Comparison of ENCODE assay signal across 27 cellular contexts in genomic region chr5:179387151-179388110, GRCh38. TPM values are rescaled to one million over a fixed set of nuclear protein-coding genes. Genes with fewer than 3 reads are reported as not detected.
DNase-seq lines count a peak whose midpoint lies in the region; ATAC-seq, FAIRE-seq and TF ChIP-seq lines count a peak whose summit lies in the region.
"Had no signal": no experiment of that assay in that cellular context is flagged by ENCODE, and none has a peak within 500 bp of the region (broad histone marks: within the 10 kb centered on the region; RNA-seq: fewer than 3 reads in every experiment).

No MANE protein-coding gene starts in this region.

- no peak overlapping the region for H2AK5ac ChIP-seq in mesenchymal stem cell (ENCODE audit: low read length, severe bottlenecking)

- H3K36me3 ChIP-seq in Panc1 (ENCODE audit: control insufficient read depth, insufficient read depth, low read length) = no peaks in the 10 kb centered on the region
- no peaks in the 10 kb centered on the region for H3K36me3 ChIP-seq in kidney (ENCODE audit: control insufficient read depth in 1 of 2, insufficient read depth in 2 of 2, low read length in 2 of 2)
- no peaks in the 10 kb centered on the region for H3K36me3 ChIP-seq in upper lobe of left lung
- no peaks in the 10 kb centered on the region for H3K36me3 ChIP-seq in mesenchymal stem cell (ENCODE audit: control insufficient read depth in 1 of 2, insufficient read depth in 2 of 2, low read depth in 1 of 2, low read length in 2 of 2)
- H3K36me3 ChIP-seq: left ventricle myocardium inferior, thyroid gland had no signal

- no peak overlapping the region for H3K23ac ChIP-seq in mesenchymal stem cell (ENCODE audit: low read length in 2 of 2)

- ATAC-seq in Panc1 (peak; percentile 21; the same call in 1 of the 2 replicates), upper lobe of left lung (ENCODE audit: low FRiP score in 2 of 2) (peak; percentile 14 to 30), HG02759 (IDR thresholded peaks at IDR 0.05; ENCODE audit: unreplicated experiment) (no peak)
- ATAC-seq: activated CD8-positive, alpha-beta T cell treated with anti-CD3 and anti-CD28 coated beads, Interleukin-2, amount 10 ng/mL, durations not matched to agents 7 days and 5 days; activated naive CD4-positive, alpha-beta T cell treated with anti-CD3 and anti-CD28 coated beads, Interleukin-2, amount 50 U/mL, for 72 hours; psoas muscle had no signal

- POLR2A ChIA-PET in activated CD4-positive, alpha-beta memory T cell treated with anti-CD3 and anti-CD28 coated beads, Interleukin-2, amount 10 ng/mL, durations not matched to agents 7 days and 5 days (lab: Charles Lee) = no interaction called here
- POLR2A ChIA-PET in activated CD4-positive, alpha-beta memory T cell treated with anti-CD3 and anti-CD28 coated beads for 36 hours (lab: Charles Lee) = no interaction called here
- POLR2A ChIA-PET in Panc1 (lab: Charles Lee) = interaction anchor here (1.0 kb wide), 1 partner anchor 27 kb away, joined by 3 read pairs; no protein-coding TSS in a partner anchor

- FAIRE-seq in kidney (lab: Jason Lieb, UNC) = no peak
- FAIRE-seq: bronchial epithelial cell, D721Med had no signal

- no peaks in the 10 kb centered on the region for H3K27me3 Mint-ChIP-seq in activated CD4-positive, alpha-beta memory T cell treated with anti-CD3 and anti-CD28 coated beads, Interleukin-2, amount 10 ng/mL, durations not matched to agents 7 days and 5 days
- peaks cover 15% of the 10 kb centered on the region for H3K27me3 Mint-ChIP-seq in activated CD4-positive, alpha-beta memory T cell treated with anti-CD3 and anti-CD28 coated beads for 36 hours

- no peaks in the 10 kb centered on the region for H3K4me1 ChIP-seq in Panc1 (ENCODE audit: control insufficient read depth, insufficient read depth, low read length)
- no peaks in the 10 kb centered on the region for H3K4me1 ChIP-seq in kidney (ENCODE audit: control insufficient read depth in 1 of 2, insufficient read depth in 1 of 2, low read depth in 1 of 2, low read length in 2 of 2)
- H3K4me1 ChIP-seq in upper lobe of left lung = no peaks in the 10 kb centered on the region
- no peaks in the 10 kb centered on the region for H3K4me1 ChIP-seq in mesenchymal stem cell (ENCODE audit: control insufficient read depth, insufficient read depth, low read depth, low read length)
- H3K4me1 ChIP-seq: left ventricle myocardium inferior, psoas muscle, thyroid gland had no signal

- peak; percentile 4 for DNase-seq in activated CD4-positive, alpha-beta memory T cell treated with anti-CD3 and anti-CD28 coated beads, Interleukin-2, amount 10 ng/mL, durations not matched to agents 7 days and 5 days
- DNase-seq in activated CD4-positive, alpha-beta memory T cell treated with anti-CD3 and anti-CD28 coated beads for 36 hours = no peak
- DNase-seq in Panc1 (ENCODE audit: low read depth, low spot score) (no peak), kidney (peak; percentile 27), upper lobe of left lung (no peak), mesenchymal stem cell (no peak), NAMALWA (ENCODE audit: low spot score) (no peak)
- DNase-seq: activated CD8-positive, alpha-beta T cell treated with anti-CD3 and anti-CD28 coated beads, Interleukin-2, amount 10 ng/mL, durations not matched to agents 7 days and 5 days; activated T-cell treated with anti-CD3 and anti-CD28 coated beads for 4 hours; amygdala; CD4-positive, alpha-beta T cell; effector CD4-positive, alpha-beta T cell; GOT3; left ventricle myocardium inferior; NCI-H1417 treated with DMSO at 0.1 percent for 48 hours; NCI-H2029 treated with DMSO at 0.1 percent for 48 hours; NCI-H345; psoas muscle; stimulated activated CD4-positive, alpha-beta T cell treated with anti-CD3 and anti-CD28 coated beads, Interleukin-4, amount 100 ng/mL, for 24 hours; T-helper 9 cell; thyroid gland had no signal

- intact Hi-C loops in activated CD4-positive, alpha-beta memory T cell treated with anti-CD3 and anti-CD28 coated beads for 36 hours (cut with micrococcal nuclease) = no loop called here
- intact Hi-C loops in Panc1 (cut with micrococcal nuclease; ENCODE audit: unreplicated experiment) (no loop called here), kidney (cut with DNase I) (no loop called here)

- no peak for TF ChIP-seq EP300 in upper lobe of left lung (IDR thresholded peaks at IDR 0.05)

- H2BK12ac ChIP-seq in mesenchymal stem cell (ENCODE audit: low read length in 2 of 2) = no peak overlapping the region

- no peaks in the 10 kb centered on the region for H3K79me1 ChIP-seq in mesenchymal stem cell (replicated peaks; ENCODE audit: low read length, poor library complexity, severe bottlenecking)

- H3K14ac ChIP-seq in mesenchymal stem cell (ENCODE audit: low read length in 2 of 2) = no peak overlapping the region

- H2BK15ac ChIP-seq in mesenchymal stem cell (ENCODE audit: low read depth, poor library complexity, severe bottlenecking) = no peak overlapping the region

- no peaks in the 10 kb centered on the region for H3K4me1 Mint-ChIP-seq in activated CD4-positive, alpha-beta memory T cell treated with anti-CD3 and anti-CD28 coated beads, Interleukin-2, amount 10 ng/mL, durations not matched to agents 7 days and 5 days
- no peaks in the 10 kb centered on the region for H3K4me1 Mint-ChIP-seq in activated CD4-positive, alpha-beta memory T cell treated with anti-CD3 and anti-CD28 coated beads for 36 hours (ENCODE audit: low read depth)

- no peak overlapping the region for H3K27ac ChIP-seq in Panc1 (ENCODE audit: low read length)
- H3K27ac ChIP-seq in kidney (ENCODE audit: low read depth in 2 of 2, low read length in 2 of 2) = no peak overlapping the region
- no peak overlapping the region for H3K27ac ChIP-seq in upper lobe of left lung
- H3K27ac ChIP-seq in mesenchymal stem cell (ENCODE audit: low read length, poor library complexity, severe bottlenecking) = no peak overlapping the region
- H3K27ac ChIP-seq: HL-60, KMS-11, left ventricle myocardium inferior, psoas muscle, thyroid gland had no signal

- no peak overlapping the region for H3K4me2 ChIP-seq in mesenchymal stem cell (ENCODE audit: low read length, poor library complexity, severe bottlenecking)
- H3K4me2 ChIP-seq: KMS-11 had no signal

- CTCF ChIA-PET in activated CD4-positive, alpha-beta memory T cell treated with anti-CD3 and anti-CD28 coated beads, Interleukin-2, amount 10 ng/mL, durations not matched to agents 7 days and 5 days (lab: Charles Lee) = no interaction called here
- CTCF ChIA-PET in activated CD4-positive, alpha-beta memory T cell treated with anti-CD3 and anti-CD28 coated beads for 36 hours (lab: Charles Lee) = no interaction called here
- CTCF ChIA-PET in Panc1 (lab: Charles Lee) = no interaction called here

- H3K9ac ChIP-seq in kidney (ENCODE audit: low read length in 2 of 2) (no peak overlapping the region), mesenchymal stem cell (ENCODE audit: low read length) (no peak overlapping the region)
- H3K9ac ChIP-seq: KMS-11 had no signal

- no peak overlapping the region for H4K8ac ChIP-seq in mesenchymal stem cell (ENCODE audit: low read length)

- in situ Hi-C loops in Panc1 (cut with HindIII; ENCODE audit: low pct_unique_long_range_greater_than_20kb, low sequenced_read_pairs) = no loop called here

- 77 to 85% methylated on average over 16 to 18 of the region's 19 CpGs for WGBS in upper lobe of left lung, 2 donors
- 79% methylated on average over 17 of the region's 19 CpGs for WGBS in mesenchymal stem cell

- no peak overlapping the region for H3K4me3 Mint-ChIP-seq in activated CD4-positive, alpha-beta memory T cell treated with anti-CD3 and anti-CD28 coated beads, Interleukin-2, amount 10 ng/mL, durations not matched to agents 7 days and 5 days
- H3K4me3 Mint-ChIP-seq in activated CD4-positive, alpha-beta memory T cell treated with anti-CD3 and anti-CD28 coated beads for 36 hours = no peak overlapping the region
- H3K4me3 Mint-ChIP-seq: activated CD8-positive, alpha-beta T cell treated with anti-CD3 and anti-CD28 coated beads, Interleukin-2, amount 10 ng/mL, durations not matched to agents 7 days and 5 days; CD4-positive, alpha-beta T cell had no signal

- H3K9me3 ChIP-seq in Panc1 (ENCODE audit: control insufficient read depth, insufficient read depth, low read depth, low read length) = peaks cover 23% of the 10 kb centered on the region; the same call in 1 of the 2 replicates
- peaks cover 0 to 8% of the 10 kb centered on the region in 2 donors for H3K9me3 ChIP-seq in kidney (ENCODE audit: control insufficient read depth in 1 of 2, low read length in 2 of 2)
- peaks cover 4 to 15% (median 11%) of the 10 kb centered on the region in 4 donors for H3K9me3 ChIP-seq in upper lobe of left lung
- peaks cover 36% of the 10 kb centered on the region for H3K9me3 ChIP-seq in mesenchymal stem cell (ENCODE audit: control insufficient read depth, low read length)
- H3K9me3 ChIP-seq: thyroid gland had no signal

- H3K27me3 ChIP-seq in Panc1 (ENCODE audit: control insufficient read depth, insufficient read depth, low read length) = no peaks in the 10 kb centered on the region
- no peaks in the 10 kb centered on the region for H3K27me3 ChIP-seq in upper lobe of left lung
- H3K27me3 ChIP-seq in mesenchymal stem cell (ENCODE audit: control insufficient read depth in 1 of 2, insufficient read depth in 1 of 2, low read length in 2 of 2) = no peaks in the 10 kb centered on the region
- H3K27me3 ChIP-seq: thyroid gland had no signal

- no peak overlapping the region for H2BK120ac ChIP-seq in mesenchymal stem cell (ENCODE audit: low read depth, low read length)

- BruUV-seq in Panc1 (replicated peaks; lab: Mats Ljungman, UMichigan) = no TSS peak

- no peak overlapping the region for H4K91ac ChIP-seq in mesenchymal stem cell (ENCODE audit: low read length)

- H3K36me3 Mint-ChIP-seq in activated CD4-positive, alpha-beta memory T cell treated with anti-CD3 and anti-CD28 coated beads, Interleukin-2, amount 10 ng/mL, durations not matched to agents 7 days and 5 days (ENCODE audit: low read depth) = no peaks in the 10 kb centered on the region
- H3K36me3 Mint-ChIP-seq in activated CD4-positive, alpha-beta memory T cell treated with anti-CD3 and anti-CD28 coated beads for 36 hours = peaks cover 5% of the 10 kb centered on the region

- no peak overlapping the region for H3K18ac ChIP-seq in mesenchymal stem cell (ENCODE audit: low read depth in 1 of 2, low read length in 2 of 2)

- no peak overlapping the region for H2AFZ ChIP-seq in mesenchymal stem cell (ENCODE audit: low read depth, low read length)

- TF ChIP-seq CTCF in Panc1 (IDR thresholded peaks at IDR 0.05) (no peak), kidney (IDR thresholded peaks at IDR 0.05; ENCODE audit: borderline replicate concordance, extremely low read depth, insufficient read depth) (no peak), upper lobe of left lung (IDR thresholded peaks at IDR 0.05) (no peak)

- H3K27ac Mint-ChIP-seq in activated CD4-positive, alpha-beta memory T cell treated with anti-CD3 and anti-CD28 coated beads, Interleukin-2, amount 10 ng/mL, durations not matched to agents 7 days and 5 days = no peak overlapping the region
- no peak overlapping the region for H3K27ac Mint-ChIP-seq in activated CD4-positive, alpha-beta memory T cell treated with anti-CD3 and anti-CD28 coated beads for 36 hours
- H3K27ac Mint-ChIP-seq: activated CD8-positive, alpha-beta T cell treated with anti-CD3 and anti-CD28 coated beads, Interleukin-2, amount 10 ng/mL, durations not matched to agents 7 days and 5 days; CD4-positive, alpha-beta T cell had no signal

- no peak overlapping the region for H3K4ac ChIP-seq in mesenchymal stem cell (ENCODE audit: low read depth in 1 of 2, low read length in 2 of 2)

- TF ChIP-seq POLR2A in upper lobe of left lung (IDR thresholded peaks at IDR 0.05) = no peak

- no peak overlapping the region for H2BK5ac ChIP-seq in mesenchymal stem cell (ENCODE audit: low read depth, low read length, poor library complexity, severe bottlenecking)

- H3K4me3 ChIP-seq in Panc1 (ENCODE audit: low read depth in 2 of 2, low read length in 2 of 2) (no peak overlapping the region), kidney (ENCODE audit: low read length in 2 of 2) (no peak overlapping the region), upper lobe of left lung (no peak overlapping the region), mesenchymal stem cell (ENCODE audit: insufficient read depth in 1 of 2, low read depth in 1 of 2, low read length in 2 of 2) (no peak overlapping the region)
- H3K4me3 ChIP-seq: left ventricle myocardium inferior, psoas muscle, thyroid gland had no signal

- H3K9me3 Mint-ChIP-seq in activated CD4-positive, alpha-beta memory T cell treated with anti-CD3 and anti-CD28 coated beads, Interleukin-2, amount 10 ng/mL, durations not matched to agents 7 days and 5 days = peaks cover 8% of the 10 kb centered on the region
- H3K9me3 Mint-ChIP-seq in activated CD4-positive, alpha-beta memory T cell treated with anti-CD3 and anti-CD28 coated beads for 36 hours = peaks cover 33% of the 10 kb centered on the region

RNA-seq across cellular contexts. Expression of gene ADAMTS2, which starts 42.2 kb away (rescaled TPM):
- total RNA-seq in activated CD4-positive, alpha-beta memory T cell treated with anti-CD3 and anti-CD28 coated beads, Interleukin-2, amount 10 ng/mL, durations not matched to agents 7 days and 5 days = not detected
- total RNA-seq in activated CD4-positive, alpha-beta memory T cell treated with anti-CD3 and anti-CD28 coated beads for 36 hours = not detected
- total RNA-seq in Panc1 (2021; ENCODE audit: unreplicated experiment) = 0.13 TPM
- 0.10 TPM for polyA plus RNA-seq in Panc1 (2012; ENCODE audit: insufficient read length)
- 13.6 TPM for total RNA-seq in kidney
- 2.0 TPM for polyA plus RNA-seq in kidney (ENCODE audit: insufficient read depth, low read depth, low replicate concordance)
- 100 to 1,000 TPM in 1 of 6 donors, 10 to 100 TPM in 5; 10.0 to 114 (median 25.7) TPM for total RNA-seq in upper lobe of left lung
- polyA plus RNA-seq in mesenchymal stem cell (2013, experiment 1 of 2) = 46.7 TPM
- polyA plus RNA-seq in mesenchymal stem cell (2013, experiment 2 of 2) = 45.4 TPM
- total RNA-seq: activated CD8-positive, alpha-beta T cell treated with anti-CD3 and anti-CD28 coated beads, Interleukin-2, amount 10 ng/mL, durations not matched to agents 7 days and 5 days; activated naive CD4-positive, alpha-beta T cell treated with anti-CD3 and anti-CD28 coated beads, Interleukin-2, amount 50 U/mL, for 72 hours; CD4-positive, alpha-beta T cell had no signal

Comparison
In these comparisons a context has a peak if more than half of its experiments do, and no peak if none do; other contexts are left out.
1. DNase-seq: peak in activated CD4-positive, alpha-beta memory T cell treated with anti-CD3 and anti-CD28 coated beads, Interleukin-2, amount 10 ng/mL, durations not matched to agents 7 days and 5 days (single experiment) and kidney (single experiment); none in activated CD4-positive, alpha-beta memory T cell treated with anti-CD3 and anti-CD28 coated beads for 36 hours (single experiment), Panc1 (single experiment), upper lobe of left lung (0 of 2), mesenchymal stem cell (single experiment) and NAMALWA (single experiment).